9 cellular contexts compared by ENCODE assay signal in the genomic region with DNA sequence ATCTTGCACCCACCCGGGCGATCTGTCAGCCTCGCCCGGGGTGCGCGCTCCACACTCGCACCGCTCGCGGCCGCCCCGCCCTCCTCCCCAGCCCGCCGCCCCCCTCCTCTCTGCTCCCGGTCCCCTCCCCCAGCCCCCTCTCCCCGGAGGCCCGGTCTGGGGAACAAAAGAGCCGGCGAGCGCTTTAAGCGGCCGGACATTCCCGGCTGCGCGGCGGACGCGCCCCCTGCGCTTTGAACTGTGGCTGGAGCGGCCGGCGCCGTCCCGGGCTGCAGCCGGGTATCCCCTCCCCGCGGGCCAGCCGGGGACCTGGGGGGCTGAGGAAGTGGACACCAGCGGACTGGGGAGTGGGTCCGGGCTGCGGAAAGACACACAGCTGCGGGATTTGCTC. TPM values are rescaled to one million over a fixed set of nuclear protein-coding genes. Genes with fewer than 3 reads are reported as not detected.
A peak's percentile ranks its signal among the peaks of the same experiment; 100 is the strongest.
DNase-seq lines count a peak whose midpoint lies in the region; ATAC-seq and TF ChIP-seq lines count a peak whose summit lies in the region.
"Had no signal": no experiment of that assay in that cellular context is flagged by ENCODE, and none has a peak within 500 bp of the region (broad histone marks: within the 10 kb centered on the region; RNA-seq: fewer than 3 reads in every experiment).

A gene (minus strand): TSS at position 27 of the 391 bp plus-strand sequence. CDS start 214 bp downstream, outside the sequence.

- peaks cover 15% of the 10 kb centered on the region for H3F3A ChIP-seq in smooth muscle cell (ENCODE audit: low read depth)

- H3K9me3 Mint-ChIP-seq in HFFc6 = no peaks in the 10 kb centered on the region
- no peaks in the 10 kb centered on the region for H3K9me3 Mint-ChIP-seq in activated naive CD8-positive, alpha-beta T cell (ENCODE audit: low read depth)

- no peaks in the 10 kb centered on the region for H4K20me1 ChIP-seq in smooth muscle cell (ENCODE audit: low read depth)

- no peak for ATAC-seq in HG02798 (IDR thresholded peaks at IDR 0.05; ENCODE audit: poor library complexity, unreplicated experiment)

- peaks cover 63% of the 10 kb centered on the region for H3K27me3 Mint-ChIP-seq in HFFc6 (ENCODE audit: insufficient read depth)
- peaks cover 47% of the 10 kb centered on the region for H3K27me3 Mint-ChIP-seq in activated naive CD8-positive, alpha-beta T cell

- H3K27ac ChIP-seq in smooth muscle cell (ENCODE audit: low read depth) = no peak within 1 kb of the TSS

- H3K27me3 ChIP-seq in iPS-15b (ENCODE audit: control insufficient read depth, insufficient read depth, low read length) (peaks cover 44% of the 10 kb centered on the region), smooth muscle cell (ENCODE audit: low read depth) (no peaks in the 10 kb centered on the region)

- H3K4me3 Mint-ChIP-seq in HFFc6 = peak within 1 kb of the TSS; percentile 68
- peak within 1 kb of the TSS; percentile 81 for H3K4me3 Mint-ChIP-seq in activated naive CD8-positive, alpha-beta T cell

- H3K36me3 Mint-ChIP-seq in HFFc6 (ENCODE audit: low read depth) = no peaks in the 10 kb centered on the region
- H3K36me3 Mint-ChIP-seq in activated naive CD8-positive, alpha-beta T cell = no peaks in the 10 kb centered on the region

- TF ChIP-seq CTCF in HFFc6 (IDR thresholded peaks at IDR 0.05) (no peak), smooth muscle cell (IDR thresholded peaks at IDR 0.05; ENCODE audit: borderline replicate concordance, insufficient read depth, poor library complexity, severe bottlenecking) (no peak)

- peak within 1 kb of the TSS; percentile 28 for H3K9ac ChIP-seq in iPS-15b (ENCODE audit: low read depth, low read length)
- H3K9ac ChIP-seq in smooth muscle cell (ENCODE audit: low read depth) = no peak within 1 kb of the TSS

- H3K4me3 ChIP-seq in iPS-15b (ENCODE audit: low read depth, low read length) = peak within 1 kb of the TSS; percentile 83
- H3K4me3 ChIP-seq in smooth muscle cell = peak within 1 kb of the TSS; percentile 85

- H3K4me1 Mint-ChIP-seq in HFFc6 (ENCODE audit: low read depth) = peaks cover 23% of the 10 kb centered on the region
- H3K4me1 Mint-ChIP-seq in activated naive CD8-positive, alpha-beta T cell (ENCODE audit: low read depth) = peaks cover 18% of the 10 kb centered on the region

- H3K79me2 ChIP-seq in smooth muscle cell (ENCODE audit: low read depth) = no peaks in the 10 kb centered on the region

- peaks cover 3% of the 10 kb centered on the region for H3K36me3 ChIP-seq in iPS-15b (ENCODE audit: control insufficient read depth, insufficient read depth, low read length)
- no peaks in the 10 kb centered on the region for H3K36me3 ChIP-seq in smooth muscle cell (ENCODE audit: low read depth)

- H3K4me1 ChIP-seq in iPS-15b (ENCODE audit: control insufficient read depth, insufficient read depth, low read length) (peaks cover 3% of the 10 kb centered on the region), smooth muscle cell (ENCODE audit: low read depth) (peaks cover 24% of the 10 kb centered on the region)

- H3K9me3 ChIP-seq in iPS-15b (ENCODE audit: control insufficient read depth, insufficient read depth, low read length) (no peaks in the 10 kb centered on the region), smooth muscle cell (replicated peaks; ENCODE audit: low read depth) (no peaks in the 10 kb centered on the region)

- 0% methylated on average over 6 of the region's 42 CpGs for WGBS in smooth muscle cell (ENCODE audit: low lambda C conversion rate)

- no peak within 1 kb of the TSS for H3K27ac Mint-ChIP-seq in HFFc6
- H3K27ac Mint-ChIP-seq in activated naive CD8-positive, alpha-beta T cell = no peak within 1 kb of the TSS

- H3K4me2 ChIP-seq in smooth muscle cell = peak within 1 kb of the TSS; percentile 100

- H2AFZ ChIP-seq in smooth muscle cell (ENCODE audit: low read depth) = peak within 1 kb of the TSS; percentile 92

- DNase-seq in HFFc6 = no peak
- DNase-seq in smooth muscle cell (lab: John Stamatoyannopoulos, UW; ENCODE audit: unreplicated experiment) = no peak
- DNase-seq in NCI-H187 (lab: John Stamatoyannopoulos, UW) = no peak
- no peak for DNase-seq in COLO829 (ENCODE audit: low spot score)
- DNase-seq in activated CD8-positive, alpha-beta memory T cell treated with anti-CD3 and anti-CD28 coated beads, Interleukin-2, amount 50 U/mL, for 48 hours = no peak

RNA-seq across cellular contexts. Expression of the gene that starts here (rescaled TPM):
- total RNA-seq in HFFc6 (2021; fragmentation: NEBNext Ultra II Directional; extraction: Animal tissue kit (Norgen Biotek cat#: 25700)) = not detected
- 2.6 and 3.2 TPM in 2 replicates for total RNA-seq in smooth muscle cell
- polyA plus RNA-seq in smooth muscle cell = 5.9 and 8.5 TPM in 2 replicates
- total RNA-seq: lung microvascular endothelial cell had no signal
